In genomic region chr22:23127055-23127756, GRCh38 we compare ENCODE assay signal across 21 cellular contexts. TPM values are rescaled to one million over a fixed set of nuclear protein-coding genes. Genes with fewer than 3 reads are reported as not detected.
A peak's percentile ranks its signal among the peaks of the same experiment; 100 is the strongest.
DNase-seq lines count a peak whose midpoint lies in the region; ATAC-seq, FAIRE-seq and TF ChIP-seq lines count a peak whose summit lies in the region.
"Had no signal": no experiment of that assay in that cellular context is flagged by ENCODE, and none has a peak within 500 bp of the region (broad histone marks: within the 10 kb centered on the region; RNA-seq: fewer than 3 reads in every experiment).

No MANE protein-coding gene starts in this region.

- no peak for TF ChIP-seq POLR2A in K562 (conservative IDR thresholded peaks at IDR 0.05)

- no peak for FAIRE-seq in K562 (lab: Jason Lieb, UNC)
- FAIRE-seq: GM12892, GM18507 had no signal

- under 1% methylated on average over 7 of the region's 7 CpGs for WGBS in K562 (ENCODE audit: insufficient coverage, low coverage, missing lambda C conversion rate)

- peaks cover 0 to 9% of the 10 kb centered on the region in 2 experiments; a peak in 2 of 5 replicates for H3K4me1 ChIP-seq in K562 (replicated peaks in 1 of 2; ENCODE audit: control insufficient read depth in 2 of 2, insufficient read depth in 2 of 2, low read length in 2 of 2)

- H3K36me3 ChIP-seq in K562 (ENCODE audit: control insufficient read depth, insufficient read depth, low read length) = no peaks in the 10 kb centered on the region

- peaks cover 69% of the 10 kb centered on the region for H4K20me1 ChIP-seq in K562 (replicated peaks; ENCODE audit: control insufficient read depth, insufficient read depth, low read length)
- H4K20me1 ChIP-seq: BLaER1 treated with 17β-estradiol and CSF1 and Interleukin-3, amounts not matched to agents 10 nM and 100 nM had no signal

- H3K79me2 ChIP-seq in K562 (ENCODE audit: control insufficient read depth, insufficient read depth, low read length) = no peaks in the 10 kb centered on the region

- H3K27me3 ChIP-seq in K562 (ENCODE audit: control insufficient read depth in 2 of 2, insufficient read depth in 2 of 2, low read length in 2 of 2) (peaks cover 54 to 80% of the 10 kb centered on the region in 2 experiments), layer of hippocampus (ENCODE audit: control insufficient read depth, insufficient read depth, low read length) (no peaks in the 10 kb centered on the region)
- H3K27me3 ChIP-seq: BLaER1 treated with 17β-estradiol and CSF1 and Interleukin-3, amounts not matched to agents 10 nM and 100 nM had no signal

- TF ChIP-seq CTCF in K562 (IDR thresholded peaks at IDR 0.05 in 2 of 3, conservative IDR thresholded peaks at IDR 0.05 in 1 of 3; ENCODE audit: insufficient read depth in 2 of 3, low read depth in 1 of 3, low read length in 3 of 3) (no peak), chondrocyte (IDR thresholded peaks at IDR 0.05) (no peak), natural killer cell (IDR thresholded peaks at IDR 0.05) (no peak)

- intact Hi-C loops in K562 (cut with micrococcal nuclease) (loop anchor here (10.0 kb wide), 1 partner anchor 662 kb away; no protein-coding TSS in a partner anchor), natural killer cell (cut with micrococcal nuclease) (loop anchor here (10.0 kb wide), 1 partner anchor 532 kb away; no protein-coding TSS in a partner anchor)

- no peak overlapping the region for H2AFZ ChIP-seq in K562 (ENCODE audit: low read depth, low read length)

- CTCF ChIA-PET in K562 (lab: Yijun Ruan, JAX; ENCODE audit: low intra/inter-chr PET ratio) = interaction anchor here (1.0 to 12.0 kb wide), 11 partner anchors 17 to 339 kb away, joined by 3 to 549 read pairs (median 6); no protein-coding TSS in a partner anchor

- H3K4me3 Mint-ChIP-seq in chondrocyte (ENCODE audit: unreplicated experiment) (no peak overlapping the region), natural killer cell (no peak overlapping the region)
- H3K4me3 Mint-ChIP-seq in T-helper 2 cell treated with Interferon-gamma antibody and Interleukin-4, amounts not matched to agents 5 μg/mL and 100 μg/mL, for 36 hours = no peak overlapping the region
- H3K4me3 Mint-ChIP-seq: B cell; CD8-positive, alpha-beta memory T cell; H9 had no signal

- peaks cover 13% of the 10 kb centered on the region for H3K9me1 ChIP-seq in K562 (ENCODE audit: control insufficient read depth, insufficient read depth, low read length)

- no peak overlapping the region for H3K4me2 ChIP-seq in K562 (ENCODE audit: insufficient read depth, low read length)

- no peak for TF ChIP-seq RAD21 in K562 (CRISPR knock-in tag; conservative IDR thresholded peaks at IDR 0.05 in 1 of 2, IDR thresholded peaks at IDR 0.05 in 1 of 2)

- H3K9me3 Mint-ChIP-seq in chondrocyte (ENCODE audit: low read depth) = no peaks in the 10 kb centered on the region
- no peaks in the 10 kb centered on the region for H3K9me3 Mint-ChIP-seq in T-helper 2 cell treated with Interferon-gamma antibody and Interleukin-4, amounts not matched to agents 5 μg/mL and 100 μg/mL, for 36 hours
- no peaks in the 10 kb centered on the region for H3K9me3 Mint-ChIP-seq in natural killer cell
- H3K9me3 Mint-ChIP-seq: CD8-positive, alpha-beta memory T cell; H9 had no signal

- no peak overlapping the region for H3K27ac ChIP-seq in K562 (ENCODE audit: extremely low read depth, low read depth, low read length)
- peak overlapping the region; percentile 86 for H3K27ac ChIP-seq in layer of hippocampus (ENCODE audit: low read depth, low read length)
- peak overlapping the region; percentile 83 for H3K27ac ChIP-seq in temporal lobe (ENCODE audit: low read depth, low read length)
- H3K27ac ChIP-seq: BLaER1 treated with 17β-estradiol and CSF1 and Interleukin-3, amounts not matched to agents 10 nM and 100 nM; HL-60 had no signal

- peaks cover 15% of the 10 kb centered on the region for H3K27me3 Mint-ChIP-seq in chondrocyte (ENCODE audit: low read depth)
- H3K27me3 Mint-ChIP-seq in T-helper 2 cell treated with Interferon-gamma antibody and Interleukin-4, amounts not matched to agents 5 μg/mL and 100 μg/mL, for 36 hours (ENCODE audit: low read depth) = no peaks in the 10 kb centered on the region
- no peaks in the 10 kb centered on the region for H3K27me3 Mint-ChIP-seq in natural killer cell (ENCODE audit: low read depth in 2 of 2)
- H3K27me3 Mint-ChIP-seq: B cell; CD8-positive, alpha-beta memory T cell had no signal

- no peak for ATAC-seq in K562
- no peak for ATAC-seq in natural killer cell

- no TSS peak for BruUV-seq in K562 (replicated peaks; lab: Mats Ljungman, UMichigan)

- POLR2A ChIA-PET in K562 (lab: Yijun Ruan, JAX) = interaction anchor here (0.6 to 8.6 kb wide), 17 partner anchors 9 to 172 kb away, joined by 3 to 68 read pairs (median 6); partner anchors contain the start of genes RAB36 and RSPH14

- H3K36me3 Mint-ChIP-seq in chondrocyte (ENCODE audit: low read depth) = no peaks in the 10 kb centered on the region
- no peaks in the 10 kb centered on the region for H3K36me3 Mint-ChIP-seq in T-helper 2 cell treated with Interferon-gamma antibody and Interleukin-4, amounts not matched to agents 5 μg/mL and 100 μg/mL, for 36 hours (ENCODE audit: low read depth)
- no peaks in the 10 kb centered on the region for H3K36me3 Mint-ChIP-seq in natural killer cell
- H3K36me3 Mint-ChIP-seq: CD8-positive, alpha-beta memory T cell had no signal

- TF ChIP-seq EP300 in K562 (IDR thresholded peaks at IDR 0.05; ENCODE audit: low read length) = no peak

- H3K4me1 Mint-ChIP-seq in chondrocyte (ENCODE audit: low read depth) (peaks cover 6% of the 10 kb centered on the region), natural killer cell (peaks cover 6 to 7% of the 10 kb centered on the region in 2 donors)
- H3K4me1 Mint-ChIP-seq in T-helper 2 cell treated with Interferon-gamma antibody and Interleukin-4, amounts not matched to agents 5 μg/mL and 100 μg/mL, for 36 hours (ENCODE audit: low read depth) = no peaks in the 10 kb centered on the region

- in situ Hi-C loops in K562 (cut with MboI) = loop anchor here (5.0 kb wide), 2 partner anchors 160 to 280 kb away; no protein-coding TSS in a partner anchor

- H3K4me3 ChIP-seq in K562 = no peak overlapping the region
- H3K4me3 ChIP-seq: BLaER1 treated with 17β-estradiol and CSF1 and Interleukin-3, amounts not matched to agents 10 nM and 100 nM had no signal

- no peaks in the 10 kb centered on the region for H3K9me3 ChIP-seq in K562 (replicated peaks; ENCODE audit: control insufficient read depth, insufficient read depth, low read depth, low read length)
- H3K9me3 ChIP-seq: BLaER1 treated with 17β-estradiol and CSF1 and Interleukin-3, amounts not matched to agents 10 nM and 100 nM had no signal

- peak overlapping the region in 1 of 2 experiments; percentile 29; a peak in 2 of 4 replicates for H3K9ac ChIP-seq in K562 (ENCODE audit: insufficient read depth in 1 of 2, low read depth in 2 of 2, low read length in 2 of 2)

- DNase-seq in K562 (ENCODE audit: extremely low read depth in 1 of 4, low spot score in 3 of 4) (peak in 3 of 4 experiments; percentile 52 to 70 (median 54)), chondrocyte (ENCODE audit: low spot score) (peak; percentile 58), natural killer cell (no peak), NCI-H524 (lab: John Stamatoyannopoulos, UW) (no peak)
- no peak for DNase-seq in T-helper 2 cell treated with Interferon-gamma antibody and Interleukin-4, amounts not matched to agents 5 μg/mL and 100 μg/mL, for 36 hours (ENCODE audit: low spot score)
- DNase-seq: CD8-positive, alpha-beta memory T cell; COR-L47; DMS 273 treated with DMSO at 0.1 percent for 48 hours; DMS53; GDM1; GOT3; H9 had no signal

- no peak overlapping the region for H3K27ac Mint-ChIP-seq in chondrocyte (ENCODE audit: unreplicated experiment)
- no peak overlapping the region for H3K27ac Mint-ChIP-seq in T-helper 2 cell treated with Interferon-gamma antibody and Interleukin-4, amounts not matched to agents 5 μg/mL and 100 μg/mL, for 36 hours
- H3K27ac Mint-ChIP-seq in natural killer cell = no peak overlapping the region
- H3K27ac Mint-ChIP-seq: B cell, H9 had no signal

RNA-seq across cellular contexts. Expression of gene RSPH14, which starts 14.6 kb away (rescaled TPM):
- total RNA-seq in K562 (2011; cell fraction: chromatin; rRNA removed; ENCODE audit: low replicate concordance) = not detected in 2 replicates
- not detected in 2 replicates for total RNA-seq in K562 (2011; cell fraction: nucleolus; rRNA removed)
- not detected in 2 replicates for total RNA-seq in K562 (2011; cell fraction: nucleoplasm; rRNA removed)
- not detected in 2 replicates for total RNA-seq in K562 (2014; rRNA removed)
- total RNA-seq in K562 (2014; rRNA removed; fragmentation: Illumina TruSeq; extraction: Trizol) = not detected in 2 replicates
- not detected in 2 replicates for total RNA-seq in K562 (2015; rRNA removed; fragmentation: Illumina TruSeq; extraction: Trizol)
- total RNA-seq in K562 (2021) = not detected in 2 replicates
- 0.24 TPM in 1 of 2 replicates, not detected in the other for polyA plus RNA-seq in K562 (2011; rRNA removed)
- not detected in 2 replicates for polyA plus RNA-seq in K562 (2011; cell fraction: cytosol; rRNA removed)
- 0.27 TPM in 1 of 2 replicates, not detected in the other for polyA plus RNA-seq in K562 (2011; cell fraction: nucleus; rRNA removed)
- not detected in 2 replicates for polyA plus RNA-seq in K562 (2012)
- not detected in 2 replicates for polyA plus RNA-seq in K562 (2014; fragmentation: Illumina TruSeq; extraction: Trizol)
- under 1 TPM in 1 of 2 experiments, not detected in 1; 0.35 TPM for polyA plus RNA-seq in K562 (2014; fragmentation: Nextera tagmentation; extraction: Ambion mirVana)
- not detected in 2 replicates for polyA plus RNA-seq in K562 (2014; rRNA removed)
- polyA minus RNA-seq in K562 (2011; rRNA and poly(A)+ RNA removed) = not detected in 2 replicates
- not detected in 2 replicates for polyA minus RNA-seq in K562 (2011; cell fraction: cytosol; rRNA and poly(A)+ RNA removed)
- not detected in 2 replicates for polyA minus RNA-seq in K562 (2011; cell fraction: nucleus; rRNA and poly(A)+ RNA removed)
- not detected in 3 replicates for total RNA-seq in chondrocyte
- total RNA-seq in temporal lobe = 2.7 TPM
- 1 to 10 TPM; 1.4 to 4.9 (median 1.4) TPM for total RNA-seq in natural killer cell
- total RNA-seq: A172; B cell; CD8-positive, alpha-beta memory T cell; H9; HT1080 had no signal

RNA-seq across cellular contexts. Expression of gene RAB36, which starts 18.1 kb away (rescaled TPM):
- total RNA-seq in K562 (2011; cell fraction: chromatin; rRNA removed; ENCODE audit: low replicate concordance) = not detected in 2 replicates
- not detected in 2 replicates for total RNA-seq in K562 (2011; cell fraction: nucleolus; rRNA removed)
- total RNA-seq in K562 (2011; cell fraction: nucleoplasm; rRNA removed) = not detected in 2 replicates
- total RNA-seq in K562 (2014; rRNA removed) (0.04 and 0.50 TPM in 2 replicates), K562 (2014; rRNA removed; fragmentation: Illumina TruSeq; extraction: Trizol) (not detected in 2 replicates), K562 (2015; rRNA removed; fragmentation: Illumina TruSeq; extraction: Trizol) (not detected in 2 replicates), K562 (2021) (0.09 TPM in 1 of 2 replicates, not detected in the other), chondrocyte (2.9 to 4.7 TPM (median 3.5 TPM) in 3 replicates), temporal lobe (4.9 TPM), natural killer cell (1 to 10 TPM; 1.7 to 2.9 (median 2.6) TPM)
- polyA plus RNA-seq in K562 (2011; rRNA removed) (0.01 and 0.04 TPM in 2 replicates), K562 (2014; fragmentation: Illumina TruSeq; extraction: Trizol) (not detected in 2 replicates), K562 (2014; fragmentation: Nextera tagmentation; extraction: Ambion mirVana) (under 1 TPM; 0.04 to 0.08 TPM), K562 (2014; rRNA removed) (0.08 TPM in 1 of 2 replicates, not detected in the other)
- 0.58 TPM in 1 of 2 replicates, not detected in the other for polyA plus RNA-seq in K562 (2011; cell fraction: cytosol; rRNA removed)
- polyA plus RNA-seq in K562 (2011; cell fraction: nucleus; rRNA removed) = 0.06 TPM in 1 of 2 replicates, not detected in the other
- 0.08 and 0.18 TPM in 2 replicates for polyA plus RNA-seq in K562 (2012)
- polyA minus RNA-seq in K562 (2011; rRNA and poly(A)+ RNA removed) = 0.42 TPM in 1 of 2 replicates, not detected in the other
- polyA minus RNA-seq in K562 (2011; cell fraction: cytosol; rRNA and poly(A)+ RNA removed) = not detected in 2 replicates
- 0.11 and 0.40 TPM in 2 replicates for polyA minus RNA-seq in K562 (2011; cell fraction: nucleus; rRNA and poly(A)+ RNA removed)

RNA-seq across cellular contexts. Expression of gene BCR, which starts 53.1 kb away (rescaled TPM):
- 234 and 446 TPM in 2 replicates for total RNA-seq in K562 (2011; cell fraction: chromatin; rRNA removed; ENCODE audit: low replicate concordance)
- 279 and 314 TPM in 2 replicates for total RNA-seq in K562 (2011; cell fraction: nucleolus; rRNA removed)
- total RNA-seq in K562 (2011; cell fraction: nucleoplasm; rRNA removed) = 196 and 222 TPM in 2 replicates
- total RNA-seq in K562 (2014; rRNA removed) = 81.7 and 100 TPM in 2 replicates
- 27.5 and 45.6 TPM in 2 replicates for total RNA-seq in K562 (2014; rRNA removed; fragmentation: Illumina TruSeq; extraction: Trizol)
- total RNA-seq in K562 (2015; rRNA removed; fragmentation: Illumina TruSeq; extraction: Trizol) = 65.7 and 68.4 TPM in 2 replicates
- total RNA-seq in K562 (2021) = 144 and 150 TPM in 2 replicates
- polyA plus RNA-seq in K562 (2011; rRNA removed) = 20.9 and 36.8 TPM in 2 replicates
- 26.4 and 31.1 TPM in 2 replicates for polyA plus RNA-seq in K562 (2011; cell fraction: cytosol; rRNA removed)
- polyA plus RNA-seq in K562 (2011; cell fraction: nucleus; rRNA removed) = 57.9 and 76.9 TPM in 2 replicates
- 73.9 and 75.3 TPM in 2 replicates for polyA plus RNA-seq in K562 (2012)
- polyA plus RNA-seq in K562 (2014; fragmentation: Illumina TruSeq; extraction: Trizol) = 45.8 and 60.4 TPM in 2 replicates
- under 1 TPM; 0.41 to 0.70 TPM for polyA plus RNA-seq in K562 (2014; fragmentation: Nextera tagmentation; extraction: Ambion mirVana)
- 34.9 and 36.1 TPM in 2 replicates for polyA plus RNA-seq in K562 (2014; rRNA removed)
- polyA minus RNA-seq in K562 (2011; rRNA and poly(A)+ RNA removed) = 113 and 124 TPM in 2 replicates
- polyA minus RNA-seq in K562 (2011; cell fraction: cytosol; rRNA and poly(A)+ RNA removed) = 132 and 181 TPM in 2 replicates
- 138 and 300 TPM in 2 replicates for polyA minus RNA-seq in K562 (2011; cell fraction: nucleus; rRNA and poly(A)+ RNA removed)
- 28.4 to 44.5 TPM (median 30.0 TPM) in 3 replicates for total RNA-seq in chondrocyte
- total RNA-seq in temporal lobe = 52.6 TPM
- 100 to 1,000 TPM; 166 to 186 (median 167) TPM for total RNA-seq in natural killer cell

RNA-seq across cellular contexts. Expression of gene GNAZ, which starts 56.9 kb away (rescaled TPM):
- 0.79 and 1.2 TPM in 2 replicates for total RNA-seq in K562 (2011; cell fraction: chromatin; rRNA removed; ENCODE audit: low replicate concordance)
- 0.50 and 0.79 TPM in 2 replicates for total RNA-seq in K562 (2011; cell fraction: nucleolus; rRNA removed)
- total RNA-seq in K562 (2011; cell fraction: nucleoplasm; rRNA removed) = 0.29 and 0.46 TPM in 2 replicates
- total RNA-seq in K562 (2014; rRNA removed) = 0.14 and 0.24 TPM in 2 replicates
- total RNA-seq in K562 (2014; rRNA removed; fragmentation: Illumina TruSeq; extraction: Trizol) = 0.04 and 0.10 TPM in 2 replicates
- total RNA-seq in K562 (2015; rRNA removed; fragmentation: Illumina TruSeq; extraction: Trizol) = 0.04 and 0.11 TPM in 2 replicates
- total RNA-seq in K562 (2021) = 0.22 and 0.74 TPM in 2 replicates
- polyA plus RNA-seq in K562 (2011; rRNA removed) = 0.13 and 0.22 TPM in 2 replicates
- polyA plus RNA-seq in K562 (2011; cell fraction: cytosol; rRNA removed) = 0.15 and 0.31 TPM in 2 replicates
- polyA plus RNA-seq in K562 (2011; cell fraction: nucleus; rRNA removed) = 0.35 and 0.60 TPM in 2 replicates
- 0.14 and 0.26 TPM in 2 replicates for polyA plus RNA-seq in K562 (2012)
- 0.12 and 0.13 TPM in 2 replicates for polyA plus RNA-seq in K562 (2014; fragmentation: Illumina TruSeq; extraction: Trizol)
- not detected for polyA plus RNA-seq in K562 (2014; fragmentation: Nextera tagmentation; extraction: Ambion mirVana)
- 0.18 TPM in 1 of 2 replicates, not detected in the other for polyA plus RNA-seq in K562 (2014; rRNA removed)
- polyA minus RNA-seq in K562 (2011; rRNA and poly(A)+ RNA removed) = 0.21 and 0.32 TPM in 2 replicates
- 0.57 TPM in 1 of 2 replicates, not detected in the other for polyA minus RNA-seq in K562 (2011; cell fraction: cytosol; rRNA and poly(A)+ RNA removed)
- polyA minus RNA-seq in K562 (2011; cell fraction: nucleus; rRNA and poly(A)+ RNA removed) = 0.40 and 0.67 TPM in 2 replicates
- 3.9 to 4.9 TPM (median 4.5 TPM) in 3 replicates for total RNA-seq in chondrocyte
- 124 TPM for total RNA-seq in temporal lobe
- 1 to 10 TPM; 4.5 to 7.5 (median 5.6) TPM for total RNA-seq in natural killer cell

Comparison
In these comparisons a context has a peak if more than half of its experiments do, and no peak if none do; other contexts are left out.
1. DNase-seq: peak in K562 (3 of 4) and chondrocyte (single experiment); none in T-helper 2 cell treated with Interferon-gamma antibody and Interleukin-4, amounts not matched to agents 5 μg/mL and 100 μg/mL, for 36 hours (single experiment), natural killer cell (single experiment) and NCI-H524 (0 of 2).